ENCODE assay signal across 9 cellular contexts in the genomic region with DNA sequence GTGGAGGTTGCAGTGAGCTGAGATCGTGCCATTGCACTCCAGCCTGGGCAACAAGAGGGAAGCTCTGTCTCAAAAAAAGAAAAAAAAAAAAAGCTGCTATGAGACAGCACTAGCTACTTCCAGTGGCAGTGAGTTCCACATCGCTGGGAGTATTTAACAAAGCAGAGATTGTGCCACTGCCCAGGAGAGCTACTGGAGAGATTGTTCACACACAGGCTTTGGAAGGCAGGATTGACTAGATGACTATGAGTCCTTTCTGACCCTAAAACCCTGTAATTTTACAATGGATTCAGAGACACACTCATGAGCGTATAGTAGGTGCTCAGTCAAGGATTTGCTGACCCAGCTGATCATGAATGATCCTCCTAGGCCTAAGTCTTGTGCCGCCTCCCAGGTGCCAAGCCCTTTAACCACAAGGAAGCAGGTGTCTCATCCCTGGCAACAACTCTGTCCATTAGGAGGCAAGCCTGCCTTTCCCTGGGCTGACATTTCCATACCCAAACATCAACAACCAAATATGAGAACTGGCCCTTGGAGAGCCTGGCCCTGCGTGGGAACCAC. TPM values are rescaled to one million over a fixed set of nuclear protein-coding genes. Genes with fewer than 3 reads are reported as not detected.
DNase-seq lines count a peak whose midpoint lies in the region; ATAC-seq and TF ChIP-seq lines count a peak whose summit lies in the region.
"Had no signal": no experiment of that assay in that cellular context is flagged by ENCODE, and none has a peak within 500 bp of the region (broad histone marks: within the 10 kb centered on the region; RNA-seq: fewer than 3 reads in every experiment).

No MANE protein-coding gene starts in this region.

- H3K4me3 Mint-ChIP-seq in activated CD4-positive, alpha-beta T cell treated with anti-CD3 and anti-CD28 coated beads, Interleukin-2, amount 10 ng/mL, durations not matched to agents 7 days and 5 days, result no peak overlapping the region
- H3K4me3 Mint-ChIP-seq in activated naive CD8-positive, alpha-beta T cell treated with anti-CD3 and anti-CD28 coated beads, Interleukin-2, amount 10 ng/mL, durations not matched to agents 7 days and 5 days, result no peak overlapping the region
- H3K4me3 Mint-ChIP-seq in natural killer cell, result no peak overlapping the region

- intact Hi-C loops in natural killer cell (cut with micrococcal nuclease), result no loop called here

- peak overlapping the region; percentile 88 for H3K27ac Mint-ChIP-seq in activated CD4-positive, alpha-beta T cell treated with anti-CD3 and anti-CD28 coated beads, Interleukin-2, amount 10 ng/mL, durations not matched to agents 7 days and 5 days
- H3K27ac Mint-ChIP-seq in activated naive CD8-positive, alpha-beta T cell treated with anti-CD3 and anti-CD28 coated beads, Interleukin-2, amount 10 ng/mL, durations not matched to agents 7 days and 5 days, result peak overlapping the region; percentile 45
- peak overlapping the region; percentile 33 to 41 for H3K27ac Mint-ChIP-seq in natural killer cell

- peaks cover 25% of the 10 kb centered on the region for H3K27me3 Mint-ChIP-seq in activated CD4-positive, alpha-beta T cell treated with anti-CD3 and anti-CD28 coated beads, Interleukin-2, amount 10 ng/mL, durations not matched to agents 7 days and 5 days
- H3K27me3 Mint-ChIP-seq in activated naive CD8-positive, alpha-beta T cell treated with anti-CD3 and anti-CD28 coated beads, Interleukin-2, amount 10 ng/mL, durations not matched to agents 7 days and 5 days, result peaks cover 29% of the 10 kb centered on the region
- H3K27me3 Mint-ChIP-seq in natural killer cell (ENCODE audit: low read depth in 2 of 2), result peaks cover 15 to 23% of the 10 kb centered on the region in 2 donors

- no peak for ATAC-seq in activated naive CD8-positive, alpha-beta T cell treated with anti-CD3 and anti-CD28 coated beads, Interleukin-2, amount 10 ng/mL, durations not matched to agents 7 days and 5 days (ENCODE audit: low read depth)
- no peak for ATAC-seq in natural killer cell
- no peak for ATAC-seq in GM18505 (IDR thresholded peaks at IDR 0.05; ENCODE audit: unreplicated experiment)

- CTCF ChIA-PET in activated CD4-positive, alpha-beta T cell treated with anti-CD3 and anti-CD28 coated beads, Interleukin-2, amount 10 ng/mL, durations not matched to agents 7 days and 5 days (lab: Charles Lee), result interaction anchor here (0.8 to 1.2 kb wide), 2 partner anchors 11 to 12 kb away, joined by 3 to 5 read pairs; no protein-coding TSS in a partner anchor

- H3K4me1 Mint-ChIP-seq in activated CD4-positive, alpha-beta T cell treated with anti-CD3 and anti-CD28 coated beads, Interleukin-2, amount 10 ng/mL, durations not matched to agents 7 days and 5 days, result peaks cover 28% of the 10 kb centered on the region
- peaks cover 9% of the 10 kb centered on the region for H3K4me1 Mint-ChIP-seq in activated naive CD8-positive, alpha-beta T cell treated with anti-CD3 and anti-CD28 coated beads, Interleukin-2, amount 10 ng/mL, durations not matched to agents 7 days and 5 days
- H3K4me1 Mint-ChIP-seq in natural killer cell, result peaks cover 8 to 12% of the 10 kb centered on the region in 2 donors

- H3K9me3 Mint-ChIP-seq in activated CD4-positive, alpha-beta T cell treated with anti-CD3 and anti-CD28 coated beads, Interleukin-2, amount 10 ng/mL, durations not matched to agents 7 days and 5 days, result peaks cover 2% of the 10 kb centered on the region
- peaks cover 4% of the 10 kb centered on the region for H3K9me3 Mint-ChIP-seq in activated naive CD8-positive, alpha-beta T cell treated with anti-CD3 and anti-CD28 coated beads, Interleukin-2, amount 10 ng/mL, durations not matched to agents 7 days and 5 days
- peaks cover 0 to 2% of the 10 kb centered on the region in 2 donors for H3K9me3 Mint-ChIP-seq in natural killer cell

- no peaks in the 10 kb centered on the region for H3K36me3 Mint-ChIP-seq in activated CD4-positive, alpha-beta T cell treated with anti-CD3 and anti-CD28 coated beads, Interleukin-2, amount 10 ng/mL, durations not matched to agents 7 days and 5 days (ENCODE audit: low read depth)
- peaks cover 5% of the 10 kb centered on the region for H3K36me3 Mint-ChIP-seq in activated naive CD8-positive, alpha-beta T cell treated with anti-CD3 and anti-CD28 coated beads, Interleukin-2, amount 10 ng/mL, durations not matched to agents 7 days and 5 days
- no peaks in the 10 kb centered on the region for H3K36me3 Mint-ChIP-seq in natural killer cell

- POLR2A ChIA-PET in activated CD4-positive, alpha-beta T cell treated with anti-CD3 and anti-CD28 coated beads, Interleukin-2, amount 10 ng/mL, durations not matched to agents 7 days and 5 days (lab: Charles Lee), result no interaction called here
- POLR2A ChIA-PET in activated naive CD8-positive, alpha-beta T cell treated with anti-CD3 and anti-CD28 coated beads, Interleukin-2, amount 10 ng/mL, durations not matched to agents 7 days and 5 days (lab: Charles Lee), result interaction anchor here (1.1 kb wide), 1 partner anchor 44 kb away, joined by 4 read pairs; a partner anchor contains a TSS

- no peak for TF ChIP-seq POLR2A in GM18505 (IDR thresholded peaks at IDR 0.05; ENCODE audit: borderline replicate concordance, extremely low read depth, insufficient read depth, insufficient read length)

- no peak for DNase-seq in activated CD4-positive, alpha-beta T cell treated with anti-CD3 and anti-CD28 coated beads, Interleukin-2, amount 10 ng/mL, durations not matched to agents 7 days and 5 days
- DNase-seq in activated CD4-positive, alpha-beta T cell treated with anti-CD3 and anti-CD28 coated beads for 48 hours, result no peak
- DNase-seq in HT-29 (ENCODE audit: low spot score) (peak; percentile 65), natural killer cell (no peak), GM19240 (ENCODE audit: insufficient read length, low spot score) (no peak), anterior cingulate cortex (lab: John Stamatoyannopoulos, UW) (no peak)
- no peak for DNase-seq in activated naive CD8-positive, alpha-beta T cell treated with anti-CD3 and anti-CD28 coated beads, Interleukin-2, amount 10 ng/mL, durations not matched to agents 7 days and 5 days
- DNase-seq: uterus had no signal

- TF ChIP-seq CTCF in natural killer cell (IDR thresholded peaks at IDR 0.05), result no peak

RNA-seq across cellular contexts. Expression of a gene that starts 45.0 kb away (rescaled TPM):
- 10 to 100 TPM; 47.1 to 50.3 TPM for total RNA-seq in activated CD4-positive, alpha-beta T cell treated with anti-CD3 and anti-CD28 coated beads, Interleukin-2, amount 10 ng/mL, durations not matched to agents 7 days and 5 days
- total RNA-seq in HT-29 (2014; rRNA removed; shearing (Covaris generic)), result 323 and 427 TPM in 2 replicates
- 10 to 100 TPM; 42.0 to 43.8 TPM for total RNA-seq in activated naive CD8-positive, alpha-beta T cell treated with anti-CD3 and anti-CD28 coated beads, Interleukin-2, amount 10 ng/mL, durations not matched to agents 7 days and 5 days
- total RNA-seq in natural killer cell, result 10 to 100 TPM; 38.7 to 85.4 (median 43.8) TPM

Comparison
In these comparisons a context has a peak if more than half of its experiments do, and no peak if none do; other contexts are left out.
1. H3K27ac Mint-ChIP-seq: peak in every context shown above with its lines; median percentile 88 in activated CD4-positive, alpha-beta T cell treated with anti-CD3 and anti-CD28 coated beads, Interleukin-2, amount 10 ng/mL, durations not matched to agents 7 days and 5 days; 45 in activated naive CD8-positive, alpha-beta T cell treated with anti-CD3 and anti-CD28 coated beads, Interleukin-2, amount 10 ng/mL, durations not matched to agents 7 days and 5 days; 37 in natural killer cell.